ENCODE assay signal across 8 cellular contexts in the genomic region with DNA sequence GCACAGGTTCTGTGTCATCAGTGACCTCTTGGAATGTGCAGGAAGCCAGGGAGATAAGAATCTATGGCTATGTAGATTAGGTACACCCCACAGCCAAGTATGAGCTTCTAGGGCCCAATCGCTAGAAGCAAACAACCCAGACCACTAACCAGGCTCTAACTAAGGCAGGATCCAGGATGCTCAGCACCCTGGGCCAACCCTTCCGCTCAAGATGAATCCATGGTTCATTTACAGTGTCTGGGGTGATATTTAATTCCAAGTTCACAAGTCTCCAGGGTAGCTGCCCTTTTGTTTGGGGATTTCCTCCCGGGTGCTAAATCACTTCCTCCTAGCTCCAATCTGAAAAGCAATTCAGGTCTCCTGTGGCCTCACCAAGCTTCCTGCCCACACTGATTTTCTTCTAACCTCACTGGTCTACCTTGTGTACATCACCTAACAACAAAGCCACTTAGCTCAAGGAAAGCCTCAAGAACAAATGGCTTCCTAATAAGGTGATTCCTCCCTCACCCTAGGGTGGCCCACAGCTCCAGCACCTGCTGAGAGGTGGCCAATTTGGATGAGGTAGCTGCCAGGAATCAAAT. TPM values are rescaled to one million over a fixed set of nuclear protein-coding genes. Genes with fewer than 3 reads are reported as not detected.
DNase-seq lines count a peak whose midpoint lies in the region; ATAC-seq and TF ChIP-seq lines count a peak whose summit lies in the region.

No MANE protein-coding gene starts in this region.

- 81% methylated on average over 3 of the region's 3 CpGs for WGBS in HUES64

- H3K27ac Mint-ChIP-seq in CD4-positive, alpha-beta T cell, result peak overlapping the region; percentile 95
- peak overlapping the region; percentile 65 for H3K27ac Mint-ChIP-seq in activated naive CD8-positive, alpha-beta T cell treated with anti-CD3 and anti-CD28 coated beads, Interleukin-2, amount 10 ng/mL, durations not matched to agents 7 days and 5 days

- no peaks in the 10 kb centered on the region for H3K36me3 ChIP-seq in HUES64 (ENCODE audit: insufficient read depth, low read length)
- H3K36me3 ChIP-seq in mucosa of descending colon (ENCODE audit: low read depth), result no peaks in the 10 kb centered on the region

- no peaks in the 10 kb centered on the region for H3K9me3 Mint-ChIP-seq in CD4-positive, alpha-beta T cell
- no peaks in the 10 kb centered on the region for H3K9me3 Mint-ChIP-seq in activated naive CD8-positive, alpha-beta T cell treated with anti-CD3 and anti-CD28 coated beads, Interleukin-2, amount 10 ng/mL, durations not matched to agents 7 days and 5 days

- intact Hi-C loops in CD4-positive, alpha-beta T cell (cut with DNase I, micrococcal nuclease), result loop anchor here (2.0 to 10.0 kb wide), 6 partner anchors 31 to 767 kb away; partner anchors contain the start of genes CDAN1 (in 1 of the 2), JMJD7 (in 1 of the 2), NUSAP1 (in 1 of the 2) and OIP5 (in 1 of the 2)
- intact Hi-C loops in mucosa of descending colon (cut with DNase I, micrococcal nuclease), result loop anchor here in 1 of 2 donors (5.0 kb wide), 1 partner anchor 43 kb away; no protein-coding TSS in a partner anchor

- H3K4me1 ChIP-seq in HUES64 (ENCODE audit: insufficient read depth, low read length) (peaks cover 18% of the 10 kb centered on the region), mucosa of descending colon (ENCODE audit: low read depth) (peaks cover 18% of the 10 kb centered on the region)

- H3K9me3 ChIP-seq in CD4-positive, alpha-beta T cell (ENCODE audit: control insufficient read depth, low read length), result no peaks in the 10 kb centered on the region
- H3K9me3 ChIP-seq in HUES64 (ENCODE audit: insufficient read depth, low read depth, low read length) (no peaks in the 10 kb centered on the region), mucosa of descending colon (no peaks in the 10 kb centered on the region)

- H3K4me1 Mint-ChIP-seq in CD4-positive, alpha-beta T cell (ENCODE audit: low read depth), result peaks cover 61% of the 10 kb centered on the region
- peaks cover 45% of the 10 kb centered on the region for H3K4me1 Mint-ChIP-seq in activated naive CD8-positive, alpha-beta T cell treated with anti-CD3 and anti-CD28 coated beads, Interleukin-2, amount 10 ng/mL, durations not matched to agents 7 days and 5 days

- H3K36me3 Mint-ChIP-seq in CD4-positive, alpha-beta T cell (ENCODE audit: low read depth), result peaks cover 13% of the 10 kb centered on the region
- peaks cover 11% of the 10 kb centered on the region for H3K36me3 Mint-ChIP-seq in activated naive CD8-positive, alpha-beta T cell treated with anti-CD3 and anti-CD28 coated beads, Interleukin-2, amount 10 ng/mL, durations not matched to agents 7 days and 5 days

- H3K9ac ChIP-seq in HUES64 (ENCODE audit: low read depth, low read length), result no peak overlapping the region

- H3K27me3 Mint-ChIP-seq in CD4-positive, alpha-beta T cell, result peaks cover 13% of the 10 kb centered on the region
- H3K27me3 Mint-ChIP-seq in activated naive CD8-positive, alpha-beta T cell treated with anti-CD3 and anti-CD28 coated beads, Interleukin-2, amount 10 ng/mL, durations not matched to agents 7 days and 5 days, result peaks cover 16% of the 10 kb centered on the region

- H3K4me3 ChIP-seq in HUES64 (ENCODE audit: low read length) (peak overlapping the region; percentile 13), mucosa of descending colon (no peak overlapping the region)

- CTCF ChIA-PET in CD4-positive, alpha-beta T cell (lab: Charles Lee), result interaction anchor here (1.6 to 5.2 kb wide), 3 partner anchors 32 to 196 kb away, joined by 4 to 42 read pairs (median 5); partner anchors contain the start of gene MAPKBP1

- H3K27ac ChIP-seq in CD4-positive, alpha-beta T cell (ENCODE audit: low read depth, low read length), result peak overlapping the region; percentile 61
- H3K27ac ChIP-seq in HUES64 (ENCODE audit: low read depth, low read length), result no peak overlapping the region

- peak in 5 of 10 experiments; percentile 8 to 30 (median 11) for DNase-seq in CD4-positive, alpha-beta T cell
- DNase-seq in activated naive CD8-positive, alpha-beta T cell treated with anti-CD3 and anti-CD28 coated beads, Interleukin-2, amount 10 ng/mL, durations not matched to agents 7 days and 5 days, result peak; percentile 43
- peak in 1 of 3 donors; percentile 31 for DNase-seq in mucosa of descending colon
- no peak for DNase-seq in NCI-H2107 (lab: John Stamatoyannopoulos, UW)
- no peak for DNase-seq in GDM1 (lab: John Stamatoyannopoulos, UW)

- POLR2A ChIA-PET in CD4-positive, alpha-beta T cell (lab: Charles Lee), result interaction anchor here (0.6 to 9.3 kb wide), 5 partner anchors 8 to 39 kb away, joined by 3 to 209 read pairs (median 4); no protein-coding TSS in a partner anchor
- POLR2A ChIA-PET in activated naive CD8-positive, alpha-beta T cell treated with anti-CD3 and anti-CD28 coated beads, Interleukin-2, amount 10 ng/mL, durations not matched to agents 7 days and 5 days (lab: Charles Lee), result interaction anchor here (0.8 to 4.5 kb wide), 6 partner anchors 29 to 196 kb away, joined by 3 to 30 read pairs (median 6); partner anchors contain the start of gene MAPKBP1

- no peak for TF ChIP-seq CTCF in CD4-positive, alpha-beta T cell (IDR thresholded peaks at IDR 0.05)
- no peak for TF ChIP-seq CTCF in mucosa of descending colon (IDR thresholded peaks at IDR 0.05)

- ATAC-seq in CD4-positive, alpha-beta T cell (ENCODE audit: poor library complexity), result peak; percentile 4
- peak; percentile 5 for ATAC-seq in activated naive CD8-positive, alpha-beta T cell treated with anti-CD3 and anti-CD28 coated beads, Interleukin-2, amount 10 ng/mL, durations not matched to agents 7 days and 5 days (ENCODE audit: low read depth)
- peak; percentile 12 for ATAC-seq in mucosa of descending colon
- ATAC-seq in GM21528 (IDR thresholded peaks at IDR 0.05; ENCODE audit: low FRiP score, unreplicated experiment), result no peak
- no peak for ATAC-seq in GM21723 (IDR thresholded peaks at IDR 0.05; ENCODE audit: unreplicated experiment)

- peak overlapping the region; percentile 98 for H3K4me3 Mint-ChIP-seq in CD4-positive, alpha-beta T cell
- peak overlapping the region; percentile 82 for H3K4me3 Mint-ChIP-seq in activated naive CD8-positive, alpha-beta T cell treated with anti-CD3 and anti-CD28 coated beads, Interleukin-2, amount 10 ng/mL, durations not matched to agents 7 days and 5 days

- peaks cover 5% of the 10 kb centered on the region for H3K27me3 ChIP-seq in CD4-positive, alpha-beta T cell (ENCODE audit: control insufficient read depth, insufficient read depth, low read length)
- no peaks in the 10 kb centered on the region for H3K27me3 ChIP-seq in HUES64 (ENCODE audit: insufficient read depth, low read length)

RNA-seq across cellular contexts. Expression of gene EHD4, which starts 2.4 kb away (rescaled TPM):
- total RNA-seq in CD4-positive, alpha-beta T cell, result 10 to 100 TPM; 39.8 to 40.5 TPM
- 11.9 TPM for polyA plus RNA-seq in HUES64 (2013, experiment 1 of 2)
- 12.9 TPM for polyA plus RNA-seq in HUES64 (2013, experiment 2 of 2)
- total RNA-seq in activated naive CD8-positive, alpha-beta T cell treated with anti-CD3 and anti-CD28 coated beads, Interleukin-2, amount 10 ng/mL, durations not matched to agents 7 days and 5 days, result 1 to 10 TPM; 8.4 to 9.5 TPM
- 10 to 100 TPM; 26.4 to 39.0 (median 35.0) TPM for total RNA-seq in mucosa of descending colon

RNA-seq across cellular contexts. Expression of gene PLA2G4E, which starts 50.9 kb away (rescaled TPM):
- not detected for total RNA-seq in CD4-positive, alpha-beta T cell
- polyA plus RNA-seq in HUES64 (2013, experiment 1 of 2), result not detected
- not detected for polyA plus RNA-seq in HUES64 (2013, experiment 2 of 2)
- not detected for total RNA-seq in activated naive CD8-positive, alpha-beta T cell treated with anti-CD3 and anti-CD28 coated beads, Interleukin-2, amount 10 ng/mL, durations not matched to agents 7 days and 5 days
- under 1 TPM; 0.06 to 0.27 (median 0.09) TPM for total RNA-seq in mucosa of descending colon

Comparison
In these comparisons a context has a peak if more than half of its experiments do, and no peak if none do; other contexts are left out.
1. ATAC-seq: peak in CD4-positive, alpha-beta T cell (single experiment), activated naive CD8-positive, alpha-beta T cell treated with anti-CD3 and anti-CD28 coated beads, Interleukin-2, amount 10 ng/mL, durations not matched to agents 7 days and 5 days (single experiment) and mucosa of descending colon (single experiment); none in GM21528 (single experiment) and GM21723 (single experiment).